Comparison of ENCODE assay signal across 12 cellular contexts in genomic region chr10:33749042-33749441, GRCh38.
DNase-seq lines count a peak whose midpoint lies in the region; TF ChIP-seq lines count a peak whose summit lies in the region.
"Had no signal": no experiment of that assay in that cellular context is flagged by ENCODE, and none has a peak within 500 bp of the region (broad histone marks: within the 10 kb centered on the region; RNA-seq: fewer than 3 reads in every experiment).

No MANE protein-coding gene starts in this region.

- DNase-seq in astrocyte of the hippocampus (ENCODE audit: low read depth, low spot score) (peak; percentile 41), hepatocyte (ENCODE audit: low spot score) (peak; percentile 35), NCI-H82 (lab: John Stamatoyannopoulos, UW) (no peak), kidney glomerular epithelial cell (lab: John Stamatoyannopoulos, UW) (no peak)
- DNase-seq in activated effector memory CD4-positive, alpha-beta T cell treated with Interleukin-2 at 50 U/mL for 16 hours = no peak
- DNase-seq: DMS153, NCI-H146, NCI-H2081 treated with DMSO at 0.1 percent for 48 hours, NCI-H345, Peyer's patch had no signal

- 43% methylated on average over 2 of the region's 2 CpGs for WGBS in hepatocyte (ENCODE audit: low lambda C conversion rate, missing lambda C conversion rate)

- H3K27ac ChIP-seq in BLaER1 treated with 17β-estradiol and CSF1 and Interleukin-3, amounts not matched to agents 10 nM and 100 nM = no peak overlapping the region
- H3K27ac ChIP-seq in KMS-11 (peak overlapping the region; percentile 60), hepatocyte (peak overlapping the region; percentile 12)
- H3K27ac ChIP-seq: Peyer's patch had no signal

- H3K4me3 ChIP-seq in BLaER1 treated with 17β-estradiol and CSF1 and Interleukin-3, amounts not matched to agents 10 nM and 100 nM = no peak overlapping the region
- H3K4me3 ChIP-seq in KMS-11 (IDR thresholded peaks at IDR 0.05; ENCODE audit: insufficient read depth, low read depth, low read length) (no peak overlapping the region), hepatocyte (no peak overlapping the region)
- H3K4me3 ChIP-seq: Peyer's patch had no signal

- H3K9me2 ChIP-seq in hepatocyte (replicated peaks; ENCODE audit: insufficient read depth) = no peaks in the 10 kb centered on the region

- H3K4me1 ChIP-seq in BLaER1 treated with 17β-estradiol and CSF1 and Interleukin-3, amounts not matched to agents 10 nM and 100 nM = peaks cover 11 to 26% (median 18%) of the 10 kb centered on the region in 10 experiments; a peak in 17 of 20 replicates
- H3K4me1 ChIP-seq in KMS-11 (ENCODE audit: low read depth, poor library complexity, severe bottlenecking) = peaks cover 63% of the 10 kb centered on the region
- H3K4me1 ChIP-seq in hepatocyte (ENCODE audit: insufficient read depth) = peaks cover 8% of the 10 kb centered on the region
- H3K4me1 ChIP-seq: Peyer's patch had no signal

- TF ChIP-seq CTCF in KMS-11 (conservative IDR thresholded peaks at IDR 0.05; ENCODE audit: low read depth, low read length) (no peak), hepatocyte (IDR thresholded peaks at IDR 0.05; ENCODE audit: poor library complexity) (no peak)

- H3K4me2 ChIP-seq in BLaER1 treated with 17β-estradiol and CSF1 and Interleukin-3, amounts not matched to agents 10 nM and 100 nM = peak overlapping the region in 10 of 11 experiments; percentile 36 to 73 (median 60); a peak in 19 of 22 replicates
- peak overlapping the region; percentile 41 for H3K4me2 ChIP-seq in KMS-11
- no peak overlapping the region for H3K4me2 ChIP-seq in hepatocyte

- H3K9me3 ChIP-seq in BLaER1 treated with 17β-estradiol and CSF1 and Interleukin-3, amounts not matched to agents 10 nM and 100 nM (replicated peaks in 1 of 11) = no peaks in the 10 kb centered on the region
- H3K9me3 ChIP-seq in hepatocyte (ENCODE audit: low read depth) = no peaks in the 10 kb centered on the region
- H3K9me3 ChIP-seq: Peyer's patch had no signal

- no peaks in the 10 kb centered on the region for H4K20me1 ChIP-seq in BLaER1 treated with 17β-estradiol and CSF1 and Interleukin-3, amounts not matched to agents 10 nM and 100 nM
- H4K20me1 ChIP-seq in KMS-11 (ENCODE audit: insufficient read depth) (no peaks in the 10 kb centered on the region), hepatocyte (ENCODE audit: insufficient read depth, poor library complexity, severe bottlenecking) (no peaks in the 10 kb centered on the region)

- no peak overlapping the region for H3K9ac ChIP-seq in BLaER1 treated with 17β-estradiol and CSF1 and Interleukin-3, amounts not matched to agents 10 nM and 100 nM
- no peak overlapping the region for H3K9ac ChIP-seq in KMS-11

- peak overlapping the region; percentile 20; the same call in 1 of the 2 replicates for H2AFZ ChIP-seq in KMS-11 (ENCODE audit: low read depth)
- no peak overlapping the region for H2AFZ ChIP-seq in hepatocyte

- H3K36me3 ChIP-seq in BLaER1 treated with 17β-estradiol and CSF1 and Interleukin-3, amounts not matched to agents 10 nM and 100 nM = no peaks in the 10 kb centered on the region
- no peaks in the 10 kb centered on the region for H3K36me3 ChIP-seq in KMS-11 (ENCODE audit: insufficient read depth)
- H3K36me3 ChIP-seq in hepatocyte (replicated peaks; ENCODE audit: insufficient read depth, low read depth) = no peaks in the 10 kb centered on the region
- H3K36me3 ChIP-seq: Peyer's patch had no signal

- H3K27me3 ChIP-seq in BLaER1 treated with 17β-estradiol and CSF1 and Interleukin-3, amounts not matched to agents 10 nM and 100 nM = no peaks in the 10 kb centered on the region
- no peaks in the 10 kb centered on the region for H3K27me3 ChIP-seq in KMS-11 (ENCODE audit: insufficient read depth, low read depth)
- H3K27me3 ChIP-seq in hepatocyte = no peaks in the 10 kb centered on the region
- H3K27me3 ChIP-seq: Peyer's patch had no signal

- H3K79me2 ChIP-seq in KMS-11 (ENCODE audit: insufficient read depth, low read depth) = no peaks in the 10 kb centered on the region
- no peaks in the 10 kb centered on the region for H3K79me2 ChIP-seq in hepatocyte

Comparison
In these comparisons a context has a peak if more than half of its experiments do, and no peak if none do; other contexts are left out.
1. H3K27ac ChIP-seq: peak in KMS-11 (single experiment) and hepatocyte (single experiment); none in BLaER1 treated with 17β-estradiol and CSF1 and Interleukin-3, amounts not matched to agents 10 nM and 100 nM (0 of 11).
2. DNase-seq: peak in astrocyte of the hippocampus (single experiment) and hepatocyte (single experiment); none in NCI-H82 (single experiment), activated effector memory CD4-positive, alpha-beta T cell treated with Interleukin-2 at 50 U/mL for 16 hours (single experiment) and kidney glomerular epithelial cell (single experiment).